Comparison of ENCODE assay signal across 24 cellular contexts in the genomic region with DNA sequence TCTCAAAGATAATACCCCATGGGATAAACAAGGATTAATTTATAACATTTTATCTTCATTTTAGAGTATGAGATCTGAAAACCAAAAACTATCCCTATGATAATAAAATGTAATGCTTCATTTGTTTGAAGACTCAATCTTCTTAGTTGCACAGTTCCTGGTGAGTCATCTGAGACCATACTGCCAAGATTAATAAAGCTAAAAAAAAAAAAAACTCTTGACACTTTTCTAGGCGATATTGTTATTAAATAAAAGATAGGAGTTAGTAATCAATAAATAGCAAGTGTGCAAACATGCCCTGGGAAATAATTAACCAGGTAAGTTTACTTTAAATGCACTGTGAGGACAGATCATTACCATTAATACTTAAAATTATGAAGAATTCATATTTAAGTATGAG.
DNase-seq lines count a peak whose midpoint lies in the region; ATAC-seq, FAIRE-seq and TF ChIP-seq lines count a peak whose summit lies in the region.
"Had no signal": no experiment of that assay in that cellular context is flagged by ENCODE, and none has a peak within 500 bp of the region (broad histone marks: within the 10 kb centered on the region; RNA-seq: fewer than 3 reads in every experiment).

No MANE protein-coding gene starts in this region.

- no peak overlapping the region for H3K56ac ChIP-seq in IMR-90 (ENCODE audit: extremely low read depth, insufficient read depth, low read length)

- H3K9me3 ChIP-seq in IMR-90 (ENCODE audit: control insufficient read depth, insufficient read depth, low read length) (no peaks in the 10 kb centered on the region), endothelial cell of umbilical vein (replicated peaks; ENCODE audit: control insufficient read depth, insufficient read depth, low read length) (no peaks in the 10 kb centered on the region)
- H3K9me3 ChIP-seq: heart right ventricle, Peyer's patch, stomach had no signal

- H3K23ac ChIP-seq in IMR-90 (ENCODE audit: low read depth, low read length): no peak overlapping the region

- no peak for TF ChIP-seq RAD21 in IMR-90 (IDR thresholded peaks at IDR 0.05; ENCODE audit: low read length)

- H3K79me1 ChIP-seq in IMR-90 (ENCODE audit: low read depth in 1 of 2, low read length in 2 of 2): no peaks in the 10 kb centered on the region

- FAIRE-seq in endothelial cell of umbilical vein (lab: Jason Lieb, UNC) (peak; percentile 79), urothelium cell line (lab: Jason Lieb, UNC) (no peak)

- no peak overlapping the region for H2AK9ac ChIP-seq in IMR-90 (replicated peaks; ENCODE audit: low read depth, low read length, poor library complexity)

- no peak overlapping the region for H2BK120ac ChIP-seq in IMR-90 (ENCODE audit: low read depth, low read length)

- no peaks in the 10 kb centered on the region for H4K20me1 ChIP-seq in IMR-90 (ENCODE audit: insufficient read depth, low read length)
- no peaks in the 10 kb centered on the region for H4K20me1 ChIP-seq in endothelial cell of umbilical vein (replicated peaks; ENCODE audit: control insufficient read depth, extremely low read depth, insufficient read depth, low read length)

- TF ChIP-seq POLR2A in IMR-90 (IDR thresholded peaks at IDR 0.05; ENCODE audit: low read depth, low read length) (no peak), endothelial cell of umbilical vein (IDR thresholded peaks at IDR 0.05; ENCODE audit: low read depth, low read length) (no peak)

- H3K9me1 ChIP-seq in IMR-90 (ENCODE audit: insufficient read depth, low read length) (no peaks in the 10 kb centered on the region), endothelial cell of umbilical vein (replicated peaks; ENCODE audit: control insufficient read depth, extremely low read depth, insufficient read depth, low read length) (no peaks in the 10 kb centered on the region)

- WGBS in IMR-90 (ENCODE audit: extremely low coverage in 2 of 2, insufficient read length in 1 of 2), 2 experiments: no CpG with 5 or more reads among the region's 1 CpG

- BruUV-seq in IMR-90 (replicated peaks; lab: Mats Ljungman, UMichigan) (no TSS peak), endothelial cell of umbilical vein (replicated peaks; lab: Mats Ljungman, UMichigan) (no TSS peak)

- no peak overlapping the region for H4K8ac ChIP-seq in IMR-90 (ENCODE audit: low read depth in 2 of 2, low read length in 2 of 2)

- H3K4ac ChIP-seq in IMR-90 (ENCODE audit: low read depth, low read length): no peak overlapping the region

- no peak overlapping the region for H3K4me3 ChIP-seq in IMR-90 (ENCODE audit: insufficient read depth, low read depth, low read length)
- H3K4me3 ChIP-seq in endothelial cell of umbilical vein (replicated peaks in 1 of 3; ENCODE audit: insufficient read depth in 1 of 3, low read depth in 1 of 3, low read length in 3 of 3): no peak overlapping the region
- H3K4me3 ChIP-seq: cardiac muscle cell, heart right ventricle, Peyer's patch, SK-N-MC, stomach had no signal

- H3K18ac ChIP-seq in IMR-90 (ENCODE audit: low read depth, low read length): no peak overlapping the region

- in situ Hi-C loops in ACHN (cut with HindIII; ENCODE audit: low pct_ligation_motif_present, low pct_unique_long_range_greater_than_20kb, low sequenced_read_pairs) (no loop called here), IMR-90 (cut with MboI; ENCODE audit: low sequenced_read_pairs) (no loop called here)

- CTCF ChIA-PET in IMR-90 (lab: Yijun Ruan, JAX): interaction anchor here (0.6 kb wide), 1 partner anchor 13 kb away, joined by 5 read pairs; no protein-coding TSS in a partner anchor
- CTCF ChIA-PET in endothelial cell of umbilical vein (lab: Charles Lee): interaction anchor here (0.6 to 1.9 kb wide), 7 partner anchors 10 to 313 kb away, joined by 3 to 7 read pairs (median 3); no protein-coding TSS in a partner anchor

- no peak overlapping the region for H3K4me2 ChIP-seq in IMR-90 (ENCODE audit: low read depth, low read length)
- no peak overlapping the region for H3K4me2 ChIP-seq in endothelial cell of umbilical vein (ENCODE audit: insufficient read depth, low read length)

- H3K27ac ChIP-seq in IMR-90 (ENCODE audit: insufficient read depth, low read length): no peak overlapping the region
- H3K27ac ChIP-seq in endothelial cell of umbilical vein (ENCODE audit: insufficient read depth, low read depth, low read length): no peak overlapping the region
- H3K27ac ChIP-seq: C4-2B, cardiac muscle cell, heart right ventricle, parathyroid adenoma, Peyer's patch, SK-N-MC, stomach had no signal

- DNase-seq in ACHN (peak; percentile 21), IMR-90 (peak; percentile 40), endothelial cell of umbilical vein (ENCODE audit: low read depth, low spot score) (peak; percentile 54), kidney tubule cell (ENCODE audit: low spot score) (peak; percentile 36), HPDE6-E6E7 (ENCODE audit: extremely low spot score) (no peak), urothelium cell line (ENCODE audit: low spot score) (no peak), NCI-H1417 (lab: John Stamatoyannopoulos, UW) (no peak), activated T-cell treated with anti-CD3 and anti-CD28 coated beads for 4 hours (no peak)
- DNase-seq: activated CD4-positive, alpha-beta T cell treated with anti-CD3 and anti-CD28 coated beads for 1 hour; activated naive CD8-positive, alpha-beta T cell treated with anti-CD3 and anti-CD28 coated beads for 36 hours; heart right ventricle; immature natural killer cell; mesendoderm; MV-4-11; natural killer cell; NCI-H187; NCI-H345; Peyer's patch; stomach had no signal

- H3K4me1 ChIP-seq in IMR-90 (ENCODE audit: control insufficient read depth, insufficient read depth, low read length): no peaks in the 10 kb centered on the region
- peaks cover 5% of the 10 kb centered on the region for H3K4me1 ChIP-seq in endothelial cell of umbilical vein (ENCODE audit: control insufficient read depth, extremely low read depth, insufficient read depth, low read length)
- H3K4me1 ChIP-seq: heart right ventricle, Peyer's patch, stomach had no signal

- no peak overlapping the region for H2BK5ac ChIP-seq in IMR-90 (ENCODE audit: low read depth, low read length, poor library complexity, severe bottlenecking)

- H3K27me3 ChIP-seq in IMR-90 (ENCODE audit: control insufficient read depth, insufficient read depth, low read length): no peaks in the 10 kb centered on the region
- no peaks in the 10 kb centered on the region for H3K27me3 ChIP-seq in endothelial cell of umbilical vein (ENCODE audit: control insufficient read depth in 2 of 2, insufficient read depth in 2 of 2, low read length in 2 of 2)
- H3K27me3 ChIP-seq: cardiac muscle cell, heart right ventricle, Peyer's patch, stomach had no signal

- no peak overlapping the region for H4K91ac ChIP-seq in IMR-90 (ENCODE audit: insufficient read depth, low read depth, low read length)

- dilution Hi-C loops in IMR-90 (cut with HindIII; ENCODE audit: low sequenced_read_pairs, unreplicated experiment): no loop called here
- dilution Hi-C loops in endothelial cell of umbilical vein (cut with MboI; ENCODE audit: extremely low pct_ligation_motif_present, low sequenced_read_pairs): no loop called here

- H3K36me3 ChIP-seq in IMR-90 (ENCODE audit: control insufficient read depth, insufficient read depth, low read length) (no peaks in the 10 kb centered on the region), endothelial cell of umbilical vein (ENCODE audit: control insufficient read depth in 2 of 2, extremely low read depth in 1 of 2, insufficient read depth in 2 of 2, low read length in 2 of 2) (no peaks in the 10 kb centered on the region)
- H3K36me3 ChIP-seq: cardiac muscle cell, heart right ventricle, Peyer's patch had no signal

- intact Hi-C loops in IMR-90 (cut with micrococcal nuclease): no loop called here
- intact Hi-C loops in endothelial cell of umbilical vein (cut with micrococcal nuclease): loop anchor here (5.0 kb wide), 1 partner anchor 86 kb away; a partner anchor contains a TSS

- H3K79me2 ChIP-seq in endothelial cell of umbilical vein (ENCODE audit: control insufficient read depth, insufficient read depth, low read length): no peaks in the 10 kb centered on the region
- H3K79me2 ChIP-seq: parathyroid adenoma had no signal

- no peak overlapping the region for H3K9ac ChIP-seq in IMR-90 (ENCODE audit: low read depth, low read length)
- no peak overlapping the region for H3K9ac ChIP-seq in endothelial cell of umbilical vein (replicated peaks; ENCODE audit: extremely low read depth, insufficient read depth, low read length)
- H3K9ac ChIP-seq: parathyroid adenoma had no signal

- no peak overlapping the region for H2BK20ac ChIP-seq in IMR-90 (ENCODE audit: low read depth, low read length)

- no peak overlapping the region for H3K14ac ChIP-seq in IMR-90 (replicated peaks; ENCODE audit: low read depth, low read length)

- no peak for TF ChIP-seq CTCF in IMR-90 (conservative IDR thresholded peaks at IDR 0.05; ENCODE audit: low read depth, low read length)
- no peak for TF ChIP-seq CTCF in endothelial cell of umbilical vein (IDR thresholded peaks at IDR 0.05; ENCODE audit: extremely low read depth in 1 of 2, insufficient read depth in 1 of 2, low read depth in 1 of 2, low read length in 2 of 2)

- no peak overlapping the region for H2AK5ac ChIP-seq in IMR-90 (ENCODE audit: low read depth, low read length)

- POLR2A ChIA-PET in IMR-90 (lab: Charles Lee; ENCODE audit: unreplicated experiment) (no interaction called here), endothelial cell of umbilical vein (lab: Charles Lee) (no interaction called here)

- ATAC-seq in IMR-90 (ENCODE audit: low read depth): no peak
- ATAC-seq: esophagus mucosa, heart right ventricle, natural killer cell had no signal

- no peak overlapping the region for H2BK15ac ChIP-seq in IMR-90 (ENCODE audit: low read depth, low read length)

- H2AFZ ChIP-seq in IMR-90 (replicated peaks; ENCODE audit: low read length, poor library complexity) (no peak overlapping the region), endothelial cell of umbilical vein (ENCODE audit: low read depth, low read length) (no peak overlapping the region)
- H2AFZ ChIP-seq: parathyroid adenoma had no signal

- H4K5ac ChIP-seq in IMR-90 (ENCODE audit: low read depth, low read length): no peak overlapping the region

TF ChIP-seq in IMR-90, 13 proteins besides CTCF, POLR2A, EP300 and RAD21 (continues in another document):
- TF ChIP-seq MXI1 (IDR thresholded peaks at IDR 0.05; ENCODE audit: borderline replicate concordance, low read depth, low read length): no peak
- no peak for TF ChIP-seq BHLHE40 (IDR thresholded peaks at IDR 0.05; ENCODE audit: low read depth, low read length)
- TF ChIP-seq CEBPB (IDR thresholded peaks at IDR 0.05; ENCODE audit: low read depth, low read length): no peak; the same call in 1 of the 2 replicates
- TF ChIP-seq MAFK (IDR thresholded peaks at IDR 0.05; ENCODE audit: low read depth, low read length): no peak

TF ChIP-seq in endothelial cell of umbilical vein, 7 proteins besides CTCF, POLR2A, EP300 and RAD21:
- TF ChIP-seq MYC (IDR thresholded peaks at IDR 0.05; ENCODE audit: low read depth, low read length) (no peak), JUN (IDR thresholded peaks at IDR 0.05; ENCODE audit: borderline replicate concordance, insufficient read depth, insufficient read length, low read depth) (peak; percentile 39), FOS (IDR thresholded peaks at IDR 0.05; ENCODE audit: borderline replicate concordance, insufficient read depth, low read length) (peak; percentile 77)

Comparison
In these comparisons a context has a peak if more than half of its experiments do, and no peak if none do; other contexts are left out.
1. DNase-seq: peak in ACHN (single experiment), IMR-90 (single experiment), endothelial cell of umbilical vein (single experiment) and kidney tubule cell (single experiment); none in HPDE6-E6E7 (single experiment), urothelium cell line (single experiment), NCI-H1417 (0 of 3) and activated T-cell treated with anti-CD3 and anti-CD28 coated beads for 4 hours (single experiment).